ENCODE assay signal across 28 cellular contexts in the genomic region with DNA sequence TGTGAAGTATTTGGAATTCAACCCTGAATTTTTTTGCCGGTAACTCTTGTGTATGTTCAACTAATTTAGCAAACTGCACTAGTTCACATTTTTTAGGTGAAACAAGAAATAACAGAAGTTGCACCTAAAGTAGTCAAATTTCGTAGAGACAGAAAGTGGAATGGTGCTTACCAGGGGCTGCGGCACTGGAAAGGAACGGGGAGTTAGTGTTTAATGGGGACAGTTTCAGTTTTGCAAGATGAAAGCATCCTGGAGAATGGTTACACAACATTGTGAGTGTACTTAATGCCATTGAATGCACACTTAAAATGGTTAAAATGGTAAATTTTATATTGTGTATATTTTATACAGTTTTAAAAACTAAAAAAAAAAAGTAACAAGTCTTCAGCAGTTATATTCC. TPM values are rescaled to one million over a fixed set of nuclear protein-coding genes. Genes with fewer than 3 reads are reported as not detected.
DNase-seq lines count a peak whose midpoint lies in the region; ATAC-seq, FAIRE-seq and TF ChIP-seq lines count a peak whose summit lies in the region.
"Had no signal": no experiment of that assay in that cellular context is flagged by ENCODE, and none has a peak within 500 bp of the region (broad histone marks: within the 10 kb centered on the region; RNA-seq: fewer than 3 reads in every experiment).

No MANE protein-coding gene starts in this region.

- H3K4me1 ChIP-seq in kidney (ENCODE audit: control insufficient read depth in 1 of 2, insufficient read depth in 1 of 2, low read depth in 1 of 2, low read length in 2 of 2) = no peaks in the 10 kb centered on the region
- peaks cover 2 to 77% (median 71%) of the 10 kb centered on the region in 5 donors for H3K4me1 ChIP-seq in subcutaneous abdominal adipose tissue (ENCODE audit: control insufficient read depth in 5 of 5, insufficient read depth in 5 of 5, low read length in 5 of 5)
- H3K4me1 ChIP-seq in SJCRH30 = no peaks in the 10 kb centered on the region
- H3K4me1 ChIP-seq: gastroesophageal sphincter, pancreas, upper lobe of right lung had no signal

- H3K9ac ChIP-seq in kidney (ENCODE audit: low read length in 2 of 2) (no peak overlapping the region), subcutaneous abdominal adipose tissue (ENCODE audit: low read length in 5 of 5) (peak overlapping the region in 2 of 5 donors; percentile 29 to 37)

- no peak for ATAC-seq in GM21423 (IDR thresholded peaks at IDR 0.05; ENCODE audit: unreplicated experiment)
- ATAC-seq: activated CD4-positive, alpha-beta T cell treated with anti-CD3 and anti-CD28 coated beads for 36 hours; gastroesophageal sphincter; natural killer cell treated with Interleukin-12 subunit alpha and Interleukin-12 subunit beta and Interleukin-15 and Interleukin-18, amount 100 ng/mL, for 72 hours; pancreas; stimulated activated effector memory CD8-positive, alpha-beta T cell treated with anti-CD3 and anti-CD28 coated beads, Interleukin-12 subunit alpha, Interleukin-12 subunit beta, amount 100 ng/mL, for 72 hours; upper lobe of right lung had no signal

- H3K27ac ChIP-seq in kidney (ENCODE audit: low read depth in 2 of 2, low read length in 2 of 2) (no peak overlapping the region), subcutaneous abdominal adipose tissue (ENCODE audit: low read depth, low read length) (peak overlapping the region; percentile 93), SJCRH30 (no peak overlapping the region)
- H3K27ac ChIP-seq: gastroesophageal sphincter, lower lobe of right lung, pancreas, SK-N-MC, upper lobe of right lung had no signal

- no peaks in the 10 kb centered on the region for H3K36me3 ChIP-seq in kidney (ENCODE audit: control insufficient read depth in 1 of 2, insufficient read depth in 2 of 2, low read length in 2 of 2)
- H3K36me3 ChIP-seq in subcutaneous abdominal adipose tissue (ENCODE audit: control insufficient read depth in 5 of 5, insufficient read depth in 5 of 5, low read length in 5 of 5) = peaks cover 0 to 16% (median 7%) of the 10 kb centered on the region in 5 donors
- H3K36me3 ChIP-seq in SJCRH30 = no peaks in the 10 kb centered on the region
- H3K36me3 ChIP-seq: gastroesophageal sphincter, lower lobe of right lung, pancreas, right atrium auricular region, upper lobe of right lung had no signal

- TF ChIP-seq CTCF in NB4 (IDR thresholded peaks at IDR 0.05; ENCODE audit: low read depth, low read length) (no peak), kidney (IDR thresholded peaks at IDR 0.05; ENCODE audit: borderline replicate concordance, extremely low read depth, insufficient read depth) (no peak)

- FAIRE-seq in GM19239 (lab: Jason Lieb, UNC) = peak; percentile 4
- no peak for FAIRE-seq in kidney (lab: Jason Lieb, UNC)
- FAIRE-seq: endometrium, pancreas had no signal

- H3K4me3 ChIP-seq in NB4 (ENCODE audit: low read depth, low read length) = no peak overlapping the region
- peak overlapping the region; percentile 28 to 33 for H3K4me3 ChIP-seq in kidney (ENCODE audit: low read length in 2 of 2)
- peak overlapping the region in 3 of 5 donors; percentile 20 to 26 (median 23) for H3K4me3 ChIP-seq in subcutaneous abdominal adipose tissue (ENCODE audit: low read depth in 1 of 5, low read length in 5 of 5)
- H3K4me3 ChIP-seq in SJCRH30 = no peak overlapping the region
- H3K4me3 ChIP-seq: gastroesophageal sphincter, lower lobe of right lung, pancreas, right atrium auricular region, SK-N-MC, upper lobe of right lung had no signal

- no peak for TF ChIP-seq POLR2A in NB4 (IDR thresholded peaks at IDR 0.05; ENCODE audit: extremely low read depth, insufficient read length)

- DNase-seq in GM19239 (ENCODE audit: insufficient read length, low spot score) (no peak), NB4 (ENCODE audit: low read depth) (peak; percentile 31), kidney (no peak), AML-193 (lab: John Stamatoyannopoulos, UW) (no peak), SJCRH30 (no peak)
- DNase-seq: activated CD4-positive, alpha-beta T cell treated with anti-CD3 and anti-CD28 coated beads for 36 hours; activated effector memory CD4-positive, alpha-beta T cell treated with Interleukin-2 at 50 U/mL for 16 hours; activated T-cell treated with anti-CD3 and anti-CD28 coated beads for 4 hours; CD4-positive, alpha-beta T cell; GOT3; IMR-90; lower lobe of right lung; NCI-H1105; NCI-H2029; NCI-H2227 treated with DMSO at 0.1 percent for 48 hours; pancreas; RPMI8226; stimulated activated CD4-positive, alpha-beta T cell treated with anti-CD3 and anti-CD28 coated beads, Interleukin-2, amount 100 ng/mL, for 48 hours; T-helper 2 cell; upper lobe of right lung had no signal

- no peaks in the 10 kb centered on the region for H3K9me3 ChIP-seq in kidney (ENCODE audit: control insufficient read depth in 1 of 2, low read length in 2 of 2)
- no peaks in the 10 kb centered on the region for H3K9me3 ChIP-seq in subcutaneous abdominal adipose tissue (ENCODE audit: control insufficient read depth in 5 of 5, low read length in 5 of 5)
- H3K9me3 ChIP-seq in SJCRH30 (replicated peaks) = no peaks in the 10 kb centered on the region
- H3K9me3 ChIP-seq: gastroesophageal sphincter, lower lobe of right lung, pancreas, right atrium auricular region, upper lobe of right lung had no signal

- intact Hi-C loops in kidney (cut with DNase I) = no loop called here

- H3K27me3 ChIP-seq in subcutaneous abdominal adipose tissue (ENCODE audit: control insufficient read depth in 5 of 5, insufficient read depth in 4 of 5, low read length in 5 of 5) (no peaks in the 10 kb centered on the region), SJCRH30 (peaks cover 8% of the 10 kb centered on the region)
- H3K27me3 ChIP-seq: right atrium auricular region, upper lobe of right lung had no signal

RNA-seq across cellular contexts. Expression of gene PPARG, which starts 27.4 kb away (rescaled TPM):
- 19.2 TPM for total RNA-seq in kidney
- 19.0 TPM for polyA plus RNA-seq in kidney (ENCODE audit: insufficient read depth, low read depth, low replicate concordance)
- 0.06 and 0.08 TPM in 2 replicates for total RNA-seq in SJCRH30 (2014; rRNA removed; shearing (Covaris generic))

Comparison
In these comparisons a context has a peak if more than half of its experiments do, and no peak if none do; other contexts are left out.
1. H3K4me3 ChIP-seq: peak in kidney (2 of 2) and subcutaneous abdominal adipose tissue (3 of 5); none in NB4 (single experiment) and SJCRH30 (single experiment).
2. RNA of gene PPARG, which starts 27.4 kb away (total RNA-seq): 19.2 TPM in kidney (single experiment); 0.06 to 0.08 TPM in SJCRH30; every median in the first group is over 10 times any median in the second.